ENCODE assay signal across 20 cellular contexts in the genomic region with DNA sequence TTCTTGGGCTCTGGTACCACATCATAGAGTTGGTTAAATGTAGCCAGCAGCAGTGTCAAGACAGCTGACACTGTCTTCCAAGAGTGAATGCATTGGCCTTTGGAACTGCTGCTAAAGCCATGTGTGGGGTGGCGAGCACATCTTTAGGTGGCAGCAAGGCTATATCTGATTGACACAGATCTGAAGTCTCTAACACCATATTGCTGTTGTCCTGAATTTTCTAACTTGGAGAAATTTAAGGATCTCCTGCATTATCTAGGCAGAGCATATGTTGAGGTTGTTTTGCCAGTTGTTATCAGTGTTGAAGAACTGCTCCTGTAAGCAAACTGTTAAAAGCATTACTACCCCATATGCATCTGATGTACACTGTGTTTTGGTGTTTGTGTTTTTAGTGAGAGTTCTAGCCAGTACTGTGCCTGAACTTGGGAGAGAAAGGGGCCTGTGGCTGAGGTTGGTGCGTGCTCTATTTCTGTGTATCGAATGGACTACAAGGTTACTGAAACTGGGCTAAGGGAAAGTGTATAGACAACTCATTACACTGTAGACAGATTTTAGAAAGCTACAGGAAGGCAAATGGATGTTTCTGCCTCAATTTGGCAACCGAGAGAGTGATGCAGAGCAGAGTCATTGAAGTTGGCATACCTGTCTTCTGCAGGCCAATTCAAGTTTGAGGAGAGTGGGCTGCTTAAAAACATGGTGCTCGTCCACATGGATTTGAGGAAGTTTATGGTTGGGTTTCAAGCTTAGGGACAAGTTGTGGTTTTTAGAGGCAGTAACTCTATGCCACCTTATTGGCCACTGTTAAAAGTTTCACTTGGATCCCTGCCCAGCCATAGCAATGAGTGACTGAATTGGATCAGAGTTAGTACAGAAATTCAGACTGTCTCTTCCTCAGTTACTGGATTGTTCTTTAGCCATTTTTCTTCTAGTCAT. TPM values are rescaled to one million over a fixed set of nuclear protein-coding genes. Genes with fewer than 3 reads are reported as not detected.
DNase-seq lines count a peak whose midpoint lies in the region; ATAC-seq and TF ChIP-seq lines count a peak whose summit lies in the region.
"Had no signal": no experiment of that assay in that cellular context is flagged by ENCODE, and none has a peak within 500 bp of the region (broad histone marks: within the 10 kb centered on the region; RNA-seq: fewer than 3 reads in every experiment).

No MANE protein-coding gene starts in this region.

- peaks cover 41 to 98% (median 94%) of the 10 kb centered on the region in 10 experiments for H3K4me1 ChIP-seq in BLaER1 treated with 17β-estradiol and CSF1 and Interleukin-3, amounts not matched to agents 10 nM and 100 nM
- peaks cover 0 to 63% (median 8%) of the 10 kb centered on the region in 4 donors for H3K4me1 ChIP-seq in esophagus muscularis mucosa
- H3K4me1 ChIP-seq: uterus had no signal

- peaks cover 14 to 80% (median 62%) of the 10 kb centered on the region in 11 experiments for H3K36me3 ChIP-seq in BLaER1 treated with 17β-estradiol and CSF1 and Interleukin-3, amounts not matched to agents 10 nM and 100 nM
- peaks cover 9 to 28% (median 19%) of the 10 kb centered on the region in 4 donors for H3K36me3 ChIP-seq in esophagus muscularis mucosa
- H3K36me3 ChIP-seq: ovary, uterus had no signal

- intact Hi-C loops in esophagus muscularis mucosa (cut with DNase I) = no loop called here

- H3K27ac ChIP-seq in BLaER1 treated with 17β-estradiol and CSF1 and Interleukin-3, amounts not matched to agents 10 nM and 100 nM = peak overlapping the region in 7 of 11 experiments; percentile 15 to 98 (median 93); a peak in 10 of 22 replicates
- H3K27ac ChIP-seq in esophagus muscularis mucosa (replicated peaks in 1 of 4) = no peak overlapping the region
- H3K27ac ChIP-seq: ovary, uterus had no signal

- TF ChIP-seq POLR2A in esophagus muscularis mucosa (IDR thresholded peaks at IDR 0.05; ENCODE audit: low read depth) = no peak

- no peak for ATAC-seq in HG03097 (IDR thresholded peaks at IDR 0.05; ENCODE audit: low FRiP score, unreplicated experiment)
- ATAC-seq: activated CD8-positive, alpha-beta memory T cell treated with anti-CD3 and anti-CD28 coated beads, Interleukin-2, amount 10 ng/mL, durations not matched to agents 7 days and 5 days; heart left ventricle; stimulated activated naive CD8-positive, alpha-beta T cell treated with anti-CD3 and anti-CD28 coated beads, Interleukin-15, Interleukin-2, amounts not matched to agents 100 U/mL and 50 U/mL, for 24 hours had no signal

- DNase-seq in M059J (ENCODE audit: low read depth) (peak; percentile 55), astrocyte of the hippocampus (ENCODE audit: low read depth, low spot score) (peak; percentile 59), mucosa of gallbladder (ENCODE audit: low spot score) (peak; percentile 49), amniotic stem cell (lab: John Stamatoyannopoulos, UW) (no peak), NCI-H2171 (lab: John Stamatoyannopoulos, UW) (no peak), esophagus muscularis mucosa (ENCODE audit: extremely low spot score) (no peak)
- DNase-seq: activated CD8-positive, alpha-beta memory T cell treated with anti-CD3 and anti-CD28 coated beads, Interleukin-2, amount 10 ng/mL, durations not matched to agents 7 days and 5 days; activated gamma-delta T cell treated with Interleukin-2 at 50 U/mL for 16 hours; cortex of kidney; esophagus squamous epithelium; heart left ventricle; NCI-H2081; NCI-H526 treated with DMSO at 0.1 percent for 48 hours; ovary; stimulated activated naive CD8-positive, alpha-beta T cell treated with anti-CD3 and anti-CD28 coated beads, Interleukin-15, Interleukin-2, amounts not matched to agents 100 U/mL and 50 U/mL, for 24 hours; T-helper 1 cell; uterus had no signal

- WGBS in esophagus muscularis mucosa = 94% methylated on average over 5 of the region's 5 CpGs

- peaks cover 0 to 41% (median 0%) of the 10 kb centered on the region in 11 experiments; a peak in 6 of 22 replicates for H4K20me1 ChIP-seq in BLaER1 treated with 17β-estradiol and CSF1 and Interleukin-3, amounts not matched to agents 10 nM and 100 nM

- no peak for TF ChIP-seq CTCF in esophagus muscularis mucosa (IDR thresholded peaks at IDR 0.05)

- 0 out of 22 replicates have a peak, but pooled peaks cover 0 to 5% (median 0%) of the 10 kb centered on the region in 11 experiments for H3K9me3 ChIP-seq in BLaER1 treated with 17β-estradiol and CSF1 and Interleukin-3, amounts not matched to agents 10 nM and 100 nM (replicated peaks in 1 of 11)
- H3K9me3 ChIP-seq in esophagus muscularis mucosa = no peaks in the 10 kb centered on the region
- H3K9me3 ChIP-seq: esophagus squamous epithelium, heart left ventricle, ovary, uterus had no signal

- peak overlapping the region; percentile 72 to 100 (median 93); a peak in 21 of 22 replicates for H3K4me2 ChIP-seq in BLaER1 treated with 17β-estradiol and CSF1 and Interleukin-3, amounts not matched to agents 10 nM and 100 nM
- H3K4me2 ChIP-seq: smooth muscle cell had no signal

- peaks cover 0 to 5% (median 0%) of the 10 kb centered on the region in 11 experiments; a peak in 3 of 22 replicates for H3K27me3 ChIP-seq in BLaER1 treated with 17β-estradiol and CSF1 and Interleukin-3, amounts not matched to agents 10 nM and 100 nM
- H3K27me3 ChIP-seq in esophagus muscularis mucosa = no peaks in the 10 kb centered on the region
- H3K27me3 ChIP-seq: esophagus squamous epithelium, heart left ventricle, ovary, uterus had no signal

- H3K4me3 ChIP-seq in BLaER1 treated with 17β-estradiol and CSF1 and Interleukin-3, amounts not matched to agents 10 nM and 100 nM = no peak overlapping the region
- no peak overlapping the region for H3K4me3 ChIP-seq in esophagus muscularis mucosa
- H3K4me3 ChIP-seq: esophagus squamous epithelium, heart left ventricle, ovary, smooth muscle cell, uterus had no signal

- TF ChIP-seq EP300 in esophagus muscularis mucosa (IDR thresholded peaks at IDR 0.05) = no peak

- no peak overlapping the region for H3K9ac ChIP-seq in BLaER1 treated with 17β-estradiol and CSF1 and Interleukin-3, amounts not matched to agents 10 nM and 100 nM

RNA-seq across cellular contexts. Expression of a gene that starts 16.9 kb away (rescaled TPM):
- total RNA-seq in M059J (2014; rRNA removed; shearing (Covaris generic)) = 21.9 and 22.3 TPM in 2 replicates
- 17.6 TPM for total RNA-seq in mucosa of gallbladder
- 10 to 100 TPM in 2 of 4 donors, 1 to 10 TPM in 2; 5.6 to 14.7 (median 9.0) TPM for total RNA-seq in esophagus muscularis mucosa

RNA-seq across cellular contexts. Expression of a gene that starts 32.5 kb away (rescaled TPM):
- total RNA-seq in M059J (2014; rRNA removed; shearing (Covaris generic)) = 28.8 and 55.8 TPM in 2 replicates
- total RNA-seq in mucosa of gallbladder (168 TPM), esophagus muscularis mucosa (10 to 100 TPM; 37.8 to 70.1 (median 61.7) TPM)

RNA-seq across cellular contexts. Expression of a gene that starts 40.0 kb away (rescaled TPM):
- total RNA-seq in M059J (2014; rRNA removed; shearing (Covaris generic)) = 34.7 and 39.0 TPM in 2 replicates
- total RNA-seq in mucosa of gallbladder (41.2 TPM), esophagus muscularis mucosa (10 to 100 TPM; 40.3 to 50.0 (median 47.9) TPM)

Comparison
In these comparisons a context has a peak if more than half of its experiments do, and no peak if none do; other contexts are left out.
1. H3K27ac ChIP-seq: peak in BLaER1 treated with 17β-estradiol and CSF1 and Interleukin-3, amounts not matched to agents 10 nM and 100 nM (7 of 11); none in esophagus muscularis mucosa (0 of 4).
2. DNase-seq: peak in M059J (single experiment), astrocyte of the hippocampus (single experiment) and mucosa of gallbladder (single experiment); none in amniotic stem cell (single experiment), NCI-H2171 (single experiment) and esophagus muscularis mucosa (single experiment).